ENCODE assay signal across 8 cellular contexts in genomic region chr12:120687570-120688289, GRCh38. TPM values are rescaled to one million over a fixed set of nuclear protein-coding genes. Genes with fewer than 3 reads are reported as not detected.
DNase-seq lines count a peak whose midpoint lies in the region; ATAC-seq and TF ChIP-seq lines count a peak whose summit lies in the region.

No MANE protein-coding gene starts in this region.

- H2AFZ ChIP-seq in neuronal stem cell (ENCODE audit: low read length) = peak overlapping the region; percentile 89

- peak overlapping the region; percentile 93 for H2BK120ac ChIP-seq in neuronal stem cell (ENCODE audit: low read depth, low read length)

- H2AK5ac ChIP-seq in neuronal stem cell (ENCODE audit: low read depth, low read length) = peak overlapping the region; percentile 8

- no CpG with 5 or more reads among the region's 31 CpGs for WGBS in neuronal stem cell (ENCODE audit: extremely low coverage in 2 of 2, insufficient read length in 2 of 2, insufficient replicate concordance in 1 of 2), 2 donors

- no peaks in the 10 kb centered on the region for H3K9me3 ChIP-seq in neuronal stem cell (replicated peaks in 1 of 2; ENCODE audit: control insufficient read depth in 2 of 2, insufficient read depth in 1 of 2, low read depth in 1 of 2, low read length in 2 of 2)

- H2BK15ac ChIP-seq in neuronal stem cell (ENCODE audit: low read length) = no peak overlapping the region

- H3K36me3 ChIP-seq in neuronal stem cell (replicated peaks in 1 of 2; ENCODE audit: control insufficient read depth in 2 of 2, insufficient read depth in 2 of 2, low read length in 2 of 2) = peaks cover 0 to 9% of the 10 kb centered on the region in 2 donors

- DNase-seq in NOMO-1 treated with DMSO at 0.1 percent for 48 hours (lab: John Stamatoyannopoulos, UW; ENCODE audit: unreplicated experiment) (peak; percentile 17), NOMO-1 treated with dmso at 0.1 percent for 144 hours (lab: John Stamatoyannopoulos, UW; ENCODE audit: unreplicated experiment) (no peak), epithelial cell of esophagus (ENCODE audit: low read depth) (no peak), neuronal stem cell (ENCODE audit: low spot score) (no peak)
- peak; percentile 52 to 56 for DNase-seq in activated CD4-positive, alpha-beta T cell treated with anti-CD3 and anti-CD28 coated beads, Interleukin-2, amount 50 U/mL, for 48 hours

- peaks cover 8% of the 10 kb centered on the region for H3K79me1 ChIP-seq in neuronal stem cell (ENCODE audit: low read depth, low read length)

- H2BK5ac ChIP-seq in neuronal stem cell (ENCODE audit: low read length) = peak overlapping the region; percentile 94

- H3K27ac ChIP-seq in neuronal stem cell (replicated peaks; ENCODE audit: low read length) = no peak overlapping the region

- peak overlapping the region; percentile 98 for H3K18ac ChIP-seq in neuronal stem cell (ENCODE audit: low read length)

- H2BK12ac ChIP-seq in neuronal stem cell (ENCODE audit: low read length) = no peak overlapping the region

- H4K8ac ChIP-seq in neuronal stem cell (ENCODE audit: low read depth, low read length) = no peak overlapping the region

- ATAC-seq in GM19023 (IDR thresholded peaks at IDR 0.05; ENCODE audit: unreplicated experiment) = no peak
- no peak for ATAC-seq in GM19324 (IDR thresholded peaks at IDR 0.05; ENCODE audit: low FRiP score, unreplicated experiment)
- no peak for ATAC-seq in HG02623 (IDR thresholded peaks at IDR 0.05; ENCODE audit: unreplicated experiment)

- peak overlapping the region; percentile 86 for H3K4me3 ChIP-seq in epithelial cell of esophagus (ENCODE audit: low read length)
- H3K4me3 ChIP-seq in neuronal stem cell (ENCODE audit: low read length in 2 of 2) = peak overlapping the region; percentile 89 to 97

- H3K4me2 ChIP-seq in neuronal stem cell (ENCODE audit: insufficient read depth, low read length, poor library complexity, severe bottlenecking) = peak overlapping the region; percentile 64

- peak overlapping the region; percentile 98 for H3K9ac ChIP-seq in neuronal stem cell (ENCODE audit: low read depth, low read length, poor library complexity)

- peak overlapping the region; percentile 99 for H3K23ac ChIP-seq in neuronal stem cell (ENCODE audit: low read depth, low read length, poor library complexity)

- H3K14ac ChIP-seq in neuronal stem cell (ENCODE audit: low read length) = peak overlapping the region; percentile 72

- no peak overlapping the region for H4K91ac ChIP-seq in neuronal stem cell (ENCODE audit: low read depth, low read length, poor library complexity)

- H3K4me1 ChIP-seq in neuronal stem cell (ENCODE audit: control insufficient read depth in 2 of 2, insufficient read depth in 1 of 2, low read depth in 1 of 2, low read length in 2 of 2) = peaks cover 16 to 37% of the 10 kb centered on the region in 2 donors

- no peak overlapping the region for H3K4ac ChIP-seq in neuronal stem cell (ENCODE audit: low read length)

- H3K27me3 ChIP-seq in neuronal stem cell (ENCODE audit: control insufficient read depth in 3 of 3, insufficient read depth in 3 of 3, low read depth in 1 of 3, low read length in 3 of 3) = no peaks in the 10 kb centered on the region

- no peak for TF ChIP-seq CTCF in epithelial cell of esophagus (IDR thresholded peaks at IDR 0.05; ENCODE audit: insufficient read depth, low read depth, low read length, missing control alignments)

RNA-seq across cellular contexts. Expression of gene MLEC, which starts 0.8 kb away (rescaled TPM):
- polyA plus RNA-seq in neuronal stem cell (2013, experiment 1 of 2) = 57.0 TPM
- 60.7 TPM for polyA plus RNA-seq in neuronal stem cell (2013, experiment 2 of 2)

RNA-seq across cellular contexts. Expression of gene UNC119B, which starts 22.5 kb away (rescaled TPM):
- polyA plus RNA-seq in neuronal stem cell (2013, experiment 1 of 2) = 41.3 TPM
- polyA plus RNA-seq in neuronal stem cell (2013, experiment 2 of 2) = 43.0 TPM

RNA-seq across cellular contexts. Expression of gene ACADS, which starts 37.9 kb away (rescaled TPM):
- 2.0 TPM for polyA plus RNA-seq in neuronal stem cell (2013, experiment 1 of 2)
- 2.2 TPM for polyA plus RNA-seq in neuronal stem cell (2013, experiment 2 of 2)

RNA-seq across cellular contexts. Expression of gene CABP1, which starts 47.3 kb away (rescaled TPM):
- 1.2 TPM for polyA plus RNA-seq in neuronal stem cell (2013, experiment 1 of 2)
- 1.2 TPM for polyA plus RNA-seq in neuronal stem cell (2013, experiment 2 of 2)

Comparison
In these comparisons a context has a peak if more than half of its experiments do, and no peak if none do; other contexts are left out.
1. DNase-seq: peak in NOMO-1 treated with DMSO at 0.1 percent for 48 hours (single experiment) and activated CD4-positive, alpha-beta T cell treated with anti-CD3 and anti-CD28 coated beads, Interleukin-2, amount 50 U/mL, for 48 hours (2 of 2); none in NOMO-1 treated with dmso at 0.1 percent for 144 hours (single experiment), epithelial cell of esophagus (single experiment) and neuronal stem cell (single experiment).